Comparison of ENCODE assay signal across 18 cellular contexts in the genomic region with DNA sequence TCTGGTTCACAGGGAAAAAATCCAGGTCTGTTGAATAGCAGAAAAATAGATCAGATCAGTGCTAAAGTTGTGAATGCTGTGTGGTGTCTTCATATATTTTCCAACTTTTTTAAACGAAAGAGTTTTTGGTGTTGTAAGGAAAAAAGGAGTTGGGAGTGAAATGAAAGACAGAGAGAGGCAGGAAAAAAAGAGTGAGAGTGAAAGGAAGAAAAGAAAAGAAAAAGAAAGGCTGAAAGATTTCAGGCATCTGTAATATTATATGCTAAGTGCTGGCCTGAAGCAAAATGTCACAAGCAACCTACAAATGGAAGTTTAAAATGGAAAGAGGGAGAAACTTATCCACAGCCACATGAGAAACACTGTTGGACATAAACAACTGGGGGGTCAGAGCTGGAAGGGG.
"Had no signal": no experiment of that assay in that cellular context is flagged by ENCODE, and none has a peak within 500 bp of the region (broad histone marks: within the 10 kb centered on the region; RNA-seq: fewer than 3 reads in every experiment).

No MANE protein-coding gene starts in this region.

- H3K9me3 Mint-ChIP-seq: activated naive CD8-positive, alpha-beta T cell treated with anti-CD3 and anti-CD28 coated beads for 36 hours; activated T-helper 1 cell treated with anti-CD3 and anti-CD28 coated beads, Interleukin-12 subunit alpha, Interleukin-12 subunit beta, Interleukin-2, Interleukin-4 antibody, amounts not matched to agents 30 ng/mL and 10 ng/mL and 1 ng/mL, durations not matched to agents 14 hours and 24 hours and 36 hours; naive thymus-derived CD8-positive, alpha-beta T cell; stimulated activated naive CD8-positive, alpha-beta T cell treated with anti-CD3 and anti-CD28 coated beads, Interleukin-15, Interleukin-2, amounts not matched to agents 100 ng/mL and 50 ng/mL, for 24 hours had no signal

- DNase-seq: activated CD4-positive, alpha-beta T cell treated with anti-CD3 and anti-CD28 coated beads, Interleukin-2, amount 50 U/mL, for 48 hours; activated naive CD4-positive, alpha-beta T cell; activated naive CD8-positive, alpha-beta T cell treated with anti-CD3 and anti-CD28 coated beads for 36 hours; amniotic stem cell; caudate nucleus; erythroblast; head of caudate nucleus; left ventricle myocardium superior; naive thymus-derived CD8-positive, alpha-beta T cell; stimulated activated CD4-positive, alpha-beta T cell treated with anti-CD3 and anti-CD28 coated beads, Interleukin-12 subunit alpha, Interleukin-12 subunit beta, amount 100 ng/mL, for 4 hours; stimulated activated CD4-positive, alpha-beta T cell treated with anti-CD3 and anti-CD28 coated beads, Interleukin-1b, Interleukin-23, amount 100 ng/mL, for 48 hours; T-helper 2 cell; upper lobe of left lung; WERI-Rb-1 had no signal

- H3K27ac ChIP-seq: suprapubic skin, upper lobe of left lung, WERI-Rb-1 had no signal

- H3K36me3 Mint-ChIP-seq: activated naive CD8-positive, alpha-beta T cell treated with anti-CD3 and anti-CD28 coated beads for 36 hours; brain; naive thymus-derived CD8-positive, alpha-beta T cell had no signal

- H3K4me3 Mint-ChIP-seq: activated naive CD8-positive, alpha-beta T cell treated with anti-CD3 and anti-CD28 coated beads for 36 hours; activated T-helper 1 cell treated with anti-CD3 and anti-CD28 coated beads, Interleukin-12 subunit alpha, Interleukin-12 subunit beta, Interleukin-2, Interleukin-4 antibody, amounts not matched to agents 30 ng/mL and 10 ng/mL and 1 ng/mL, durations not matched to agents 14 hours and 24 hours and 36 hours; brain; naive thymus-derived CD8-positive, alpha-beta T cell; stimulated activated naive CD8-positive, alpha-beta T cell treated with anti-CD3 and anti-CD28 coated beads, Interleukin-15, Interleukin-2, amounts not matched to agents 100 ng/mL and 50 ng/mL, for 24 hours had no signal

- H3K27me3 Mint-ChIP-seq: activated naive CD8-positive, alpha-beta T cell treated with anti-CD3 and anti-CD28 coated beads for 36 hours; stimulated activated naive CD8-positive, alpha-beta T cell treated with anti-CD3 and anti-CD28 coated beads, Interleukin-15, Interleukin-2, amounts not matched to agents 100 ng/mL and 50 ng/mL, for 24 hours had no signal

- H3K9me3 ChIP-seq: suprapubic skin, upper lobe of left lung had no signal

- H3K4me3 ChIP-seq: suprapubic skin, upper lobe of left lung had no signal

- H3K27me3 ChIP-seq: suprapubic skin, upper lobe of left lung had no signal

- H3K36me3 ChIP-seq: suprapubic skin, upper lobe of left lung, WERI-Rb-1 had no signal

- H3K27ac Mint-ChIP-seq: activated naive CD8-positive, alpha-beta T cell treated with anti-CD3 and anti-CD28 coated beads for 36 hours; activated T-helper 1 cell treated with anti-CD3 and anti-CD28 coated beads, Interleukin-12 subunit alpha, Interleukin-12 subunit beta, Interleukin-2, Interleukin-4 antibody, amounts not matched to agents 30 ng/mL and 10 ng/mL and 1 ng/mL, durations not matched to agents 14 hours and 24 hours and 36 hours; naive thymus-derived CD8-positive, alpha-beta T cell; stimulated activated naive CD8-positive, alpha-beta T cell treated with anti-CD3 and anti-CD28 coated beads, Interleukin-15, Interleukin-2, amounts not matched to agents 100 ng/mL and 50 ng/mL, for 24 hours had no signal

- ATAC-seq: naive thymus-derived CD8-positive, alpha-beta T cell had no signal
